18 cellular contexts compared by ENCODE assay signal in the genomic region with DNA sequence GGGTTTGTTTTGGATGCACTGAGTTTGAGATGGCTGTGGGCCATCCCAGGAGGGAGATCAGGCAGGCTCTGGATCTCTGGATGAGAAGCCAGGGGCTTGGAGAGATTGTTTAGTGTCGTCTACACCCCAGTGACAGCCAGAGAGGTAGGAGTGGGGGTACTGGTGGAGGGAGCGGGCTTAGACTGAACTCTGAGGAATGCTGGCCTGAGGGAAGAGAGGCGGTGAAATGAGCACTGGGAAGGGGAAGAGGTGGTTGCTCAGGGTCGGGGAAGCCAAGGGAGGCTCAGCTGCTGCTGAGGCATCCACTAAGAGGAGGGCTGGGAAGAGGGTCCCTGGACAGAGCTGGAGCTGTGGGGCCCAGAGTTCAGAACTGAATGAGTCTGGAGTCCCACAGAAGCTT. TPM values are rescaled to one million over a fixed set of nuclear protein-coding genes. Genes with fewer than 3 reads are reported as not detected.
DNase-seq lines count a peak whose midpoint lies in the region; ATAC-seq and TF ChIP-seq lines count a peak whose summit lies in the region.
"Had no signal": no experiment of that assay in that cellular context is flagged by ENCODE, and none has a peak within 500 bp of the region (broad histone marks: within the 10 kb centered on the region; RNA-seq: fewer than 3 reads in every experiment).

No MANE protein-coding gene starts in this region.

- no peaks in the 10 kb centered on the region for H3K9me3 Mint-ChIP-seq in mesothelial cell of epicardium
- H3K9me3 Mint-ChIP-seq: CD8-positive, alpha-beta T cell; IgD-negative memory B cell had no signal

- H3K27ac Mint-ChIP-seq in mesothelial cell of epicardium: peak overlapping the region; percentile 80
- H3K27ac Mint-ChIP-seq: CD8-positive, alpha-beta T cell; IgD-negative memory B cell had no signal

- no peaks in the 10 kb centered on the region for H3K36me3 Mint-ChIP-seq in mesothelial cell of epicardium
- H3K36me3 Mint-ChIP-seq: CD8-positive, alpha-beta T cell; IgD-negative memory B cell had no signal

- H3K27me3 Mint-ChIP-seq in mesothelial cell of epicardium (ENCODE audit: low read depth): no peaks in the 10 kb centered on the region

- DNase-seq in Right ventricle myocardium inferior (ENCODE audit: missing footprints) (peak; percentile 46), cardiac septum (ENCODE audit: low spot score) (no peak), left cardiac atrium (no peak), mesothelial cell of epicardium (ENCODE audit: low spot score in 2 of 2, unreplicated experiment in 2 of 2) (no peak), dedifferentiated amniotic fluid mesenchymal stem cell (ENCODE audit: extremely low spot score) (no peak), KG1 (lab: John Stamatoyannopoulos, UW) (no peak), NCI-H187 (lab: John Stamatoyannopoulos, UW) (no peak), NOMO-1 treated with DMSO at 0.1 percent for 48 hours (lab: John Stamatoyannopoulos, UW; ENCODE audit: unreplicated experiment) (no peak)
- DNase-seq: CD8-positive, alpha-beta T cell; DND-41; MV-4-11; NCI-H1694; NCI-H446; NCI-H526; SHP77 treated with DMSO at 0.1 percent for 48 hours; SK-N-SH had no signal

- peak overlapping the region; percentile 9 for H3K4me3 Mint-ChIP-seq in mesothelial cell of epicardium
- H3K4me3 Mint-ChIP-seq: CD8-positive, alpha-beta T cell had no signal

- ATAC-seq in Right ventricle myocardium inferior: peak; percentile 12
- ATAC-seq in left cardiac atrium: peak; percentile 2 to 31
- ATAC-seq: CD8-positive, alpha-beta T cell had no signal

- no peak for TF ChIP-seq CTCF in mesothelial cell of epicardium (IDR thresholded peaks at IDR 0.05; ENCODE audit: unreplicated experiment)

- H3K4me1 Mint-ChIP-seq in mesothelial cell of epicardium: peaks cover 54% of the 10 kb centered on the region

- intact Hi-C loops in Right ventricle myocardium inferior (cut with DNase I): no loop called here
- intact Hi-C loops in cardiac septum (cut with DNase I): no loop called here
- intact Hi-C loops in left cardiac atrium (cut with DNase I): no loop called here

RNA-seq across cellular contexts. Expression of a gene that starts 23.6 kb away (rescaled TPM):
- 0.38 TPM for total RNA-seq in Right ventricle myocardium inferior
- total RNA-seq in cardiac septum: 0.13 TPM
- 1 to 10 TPM; 5.7 to 6.9 TPM for total RNA-seq in left cardiac atrium
- total RNA-seq in mesothelial cell of epicardium: 26.1 to 29.0 TPM (median 26.9 TPM) in 3 replicates

RNA-seq across cellular contexts. Expression of a gene that starts 37.1 kb away (rescaled TPM):
- total RNA-seq in Right ventricle myocardium inferior (60.4 TPM), cardiac septum (51.9 TPM), left cardiac atrium (10 to 100 TPM; 41.0 to 41.1 TPM), mesothelial cell of epicardium (71.3 to 71.7 TPM (median 71.4 TPM) in 3 replicates)

RNA-seq across cellular contexts. Expression of a gene that starts 50.6 kb away (rescaled TPM):
- 0.68 TPM for total RNA-seq in Right ventricle myocardium inferior
- total RNA-seq in cardiac septum: 1.9 TPM
- 1 to 10 TPM; 1.4 to 5.2 TPM for total RNA-seq in left cardiac atrium
- 0.44 to 1.2 TPM (median 0.93 TPM) in 3 replicates for total RNA-seq in mesothelial cell of epicardium
- total RNA-seq: CD8-positive, alpha-beta T cell had no signal

RNA-seq across cellular contexts. Expression of a gene that starts 51.6 kb away (rescaled TPM):
- total RNA-seq in Right ventricle myocardium inferior: 21.5 TPM
- 8.5 TPM for total RNA-seq in cardiac septum
- 10 to 100 TPM in 1 of 2 donors, 1 to 10 TPM in 1; 7.0 to 16.1 TPM for total RNA-seq in left cardiac atrium
- total RNA-seq in mesothelial cell of epicardium: 14.2 to 15.1 TPM (median 14.7 TPM) in 3 replicates
- total RNA-seq: CD8-positive, alpha-beta T cell; H4 had no signal
